In the genomic region with DNA sequence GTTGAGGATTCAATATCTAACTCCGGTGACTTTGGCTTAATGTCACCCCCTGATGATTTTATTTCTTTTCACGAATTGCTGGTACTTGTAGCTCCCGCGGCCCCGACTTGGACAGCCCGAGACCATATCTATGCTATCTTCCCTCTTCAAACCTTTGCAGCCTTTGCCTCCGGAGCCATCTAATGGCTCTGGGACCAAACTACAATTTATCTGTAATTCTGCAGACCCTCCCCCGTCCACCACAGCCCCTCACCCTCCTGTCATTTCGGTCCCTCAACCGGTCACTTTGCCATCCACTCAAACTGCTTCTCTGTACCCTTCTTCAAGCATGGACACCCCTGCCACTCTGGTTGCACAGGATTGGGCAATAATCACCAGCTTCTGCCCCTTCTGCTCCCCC, we compare ENCODE assay signal across 2 cellular contexts.
TF ChIP-seq lines count a peak whose summit lies in the region.

No MANE protein-coding gene starts in this region.

TF ChIP-seq in A549, 52 proteins besides CTCF, POLR2A, EP300 and RAD21 (continued from another document):
- TF ChIP-seq FOSL2 (IDR thresholded peaks at IDR 0.05), result no peak
- TF ChIP-seq FOSL2 (CRISPR knock-in tag; IDR thresholded peaks at IDR 0.05), result no peak

TF ChIP-seq in neural cell, 6 proteins besides CTCF, POLR2A, EP300 and RAD21:
- TF ChIP-seq, protein P1, sequence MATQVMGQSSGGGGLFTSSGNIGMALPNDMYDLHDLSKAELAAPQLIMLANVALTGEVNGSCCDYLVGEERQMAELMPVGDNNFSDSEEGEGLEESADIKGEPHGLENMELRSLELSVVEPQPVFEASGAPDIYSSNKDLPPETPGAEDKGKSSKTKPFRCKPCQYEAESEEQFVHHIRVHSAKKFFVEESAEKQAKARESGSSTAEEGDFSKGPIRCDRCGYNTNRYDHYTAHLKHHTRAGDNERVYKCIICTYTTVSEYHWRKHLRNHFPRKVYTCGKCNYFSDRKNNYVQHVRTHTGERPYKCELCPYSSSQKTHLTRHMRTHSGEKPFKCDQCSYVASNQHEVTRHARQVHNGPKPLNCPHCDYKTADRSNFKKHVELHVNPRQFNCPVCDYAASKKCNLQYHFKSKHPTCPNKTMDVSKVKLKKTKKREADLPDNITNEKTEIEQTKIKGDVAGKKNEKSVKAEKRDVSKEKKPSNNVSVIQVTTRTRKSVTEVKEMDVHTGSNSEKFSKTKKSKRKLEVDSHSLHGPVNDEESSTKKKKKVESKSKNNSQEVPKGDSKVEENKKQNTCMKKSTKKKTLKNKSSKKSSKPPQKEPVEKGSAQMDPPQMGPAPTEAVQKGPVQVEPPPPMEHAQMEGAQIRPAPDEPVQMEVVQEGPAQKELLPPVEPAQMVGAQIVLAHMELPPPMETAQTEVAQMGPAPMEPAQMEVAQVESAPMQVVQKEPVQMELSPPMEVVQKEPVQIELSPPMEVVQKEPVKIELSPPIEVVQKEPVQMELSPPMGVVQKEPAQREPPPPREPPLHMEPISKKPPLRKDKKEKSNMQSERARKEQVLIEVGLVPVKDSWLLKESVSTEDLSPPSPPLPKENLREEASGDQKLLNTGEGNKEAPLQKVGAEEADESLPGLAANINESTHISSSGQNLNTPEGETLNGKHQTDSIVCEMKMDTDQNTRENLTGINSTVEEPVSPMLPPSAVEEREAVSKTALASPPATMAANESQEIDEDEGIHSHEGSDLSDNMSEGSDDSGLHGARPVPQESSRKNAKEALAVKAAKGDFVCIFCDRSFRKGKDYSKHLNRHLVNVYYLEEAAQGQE (IDR thresholded peaks at IDR 0.05; ENCODE audit: borderline replicate concordance), result no peak
- no peak for TF ChIP-seq POLR2AphosphoS5 (IDR thresholded peaks at IDR 0.05)
- TF ChIP-seq TAF1 (IDR thresholded peaks at IDR 0.05; ENCODE audit: low read depth), result no peak
- TF ChIP-seq SMC3 (conservative IDR thresholded peaks at IDR 0.05; ENCODE audit: poor library complexity), result no peak
- no peak for TF ChIP-seq EZH2 (IDR thresholded peaks at IDR 0.05; ENCODE audit: borderline replicate concordance, insufficient read depth, low read length, poor library complexity, severe bottlenecking)
- no peak for TF ChIP-seq MXI1 (conservative IDR thresholded peaks at IDR 0.05; ENCODE audit: poor library complexity, severe bottlenecking)
